Comparison of ENCODE assay signal across 9 cellular contexts in the genomic region with DNA sequence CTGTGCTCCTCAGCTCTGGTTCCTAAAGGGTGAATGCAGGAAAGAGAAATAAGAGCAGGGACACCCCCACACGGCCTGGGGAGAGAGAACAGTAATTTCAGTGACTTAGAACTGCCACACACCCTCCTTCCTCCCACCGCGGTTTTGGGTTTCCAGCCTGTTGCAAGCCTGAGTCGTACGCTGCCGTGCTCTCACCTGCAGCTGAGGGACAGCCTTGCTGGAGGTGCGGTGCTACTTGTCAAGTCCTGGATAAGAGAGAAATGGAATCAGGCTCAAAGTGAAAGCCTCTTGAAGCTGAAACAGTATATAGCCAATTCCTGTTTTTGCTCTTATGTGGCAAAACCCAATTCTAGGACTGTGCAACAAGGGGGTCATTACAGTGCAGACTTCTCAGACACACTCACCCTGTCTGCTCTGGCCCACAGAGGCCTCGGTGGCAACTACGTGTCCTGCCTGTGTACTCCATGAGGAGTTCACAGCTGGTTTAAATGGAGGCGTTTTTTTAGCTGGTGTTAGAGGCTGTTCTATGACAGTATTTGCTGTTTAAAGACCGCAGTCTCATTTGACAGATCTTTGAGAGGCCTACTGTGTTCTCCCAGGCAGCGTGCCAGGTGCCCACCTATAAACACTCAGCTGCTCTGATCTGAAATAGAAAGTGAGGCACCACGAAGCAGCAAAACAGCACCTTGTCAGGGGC. TPM values are rescaled to one million over a fixed set of nuclear protein-coding genes. Genes with fewer than 3 reads are reported as not detected.
DNase-seq lines count a peak whose midpoint lies in the region; ATAC-seq, FAIRE-seq and TF ChIP-seq lines count a peak whose summit lies in the region.
"Had no signal": no experiment of that assay in that cellular context is flagged by ENCODE, and none has a peak within 500 bp of the region (broad histone marks: within the 10 kb centered on the region; RNA-seq: fewer than 3 reads in every experiment).

No MANE protein-coding gene starts in this region.

- no peak for DNase-seq in GM12891 (ENCODE audit: insufficient read length, low spot score)
- DNase-seq in SKM-1 (lab: John Stamatoyannopoulos, UW; ENCODE audit: unreplicated experiment): peak; percentile 73
- peak; percentile 81 to 88 for DNase-seq in activated naive CD4-positive, alpha-beta T cell treated with anti-CD3 and anti-CD28 coated beads, Interleukin-2, amount 50 U/mL, for 72 hours (ENCODE audit: low spot score in 2 of 2)
- peak; percentile 10 to 22 for DNase-seq in memory B cell (ENCODE audit: low spot score in 2 of 2)
- peak; percentile 87 for DNase-seq in stimulated activated CD8-positive, alpha-beta memory T cell treated with anti-CD3 and anti-CD28 coated beads, Interleukin-4, amount 100 ng/mL, for 48 hours
- no peak for DNase-seq in HAP-1 (ENCODE audit: low spot score in 2 of 2)
- DNase-seq in Karpas-422: no peak

- H3K4me2 ChIP-seq in Karpas-422 (ENCODE audit: low read depth, low read length, poor library complexity, severe bottlenecking): no peak overlapping the region

- no peaks in the 10 kb centered on the region for H3K9me2 ChIP-seq in Karpas-422 (replicated peaks; ENCODE audit: insufficient read depth, low read length)

- peaks cover 4% of the 10 kb centered on the region; the same call in 1 of the 2 replicates for H3K36me3 ChIP-seq in HAP-1 (replicated peaks)
- H3K36me3 ChIP-seq in Karpas-422 (ENCODE audit: insufficient read depth, low read length): no peaks in the 10 kb centered on the region

- H3K27ac Mint-ChIP-seq in activated naive CD4-positive, alpha-beta T cell treated with anti-CD3 and anti-CD28 coated beads, Interleukin-2, amount 50 U/mL, for 72 hours: peak overlapping the region; percentile 76 to 78
- peak overlapping the region; percentile 51 for H3K27ac Mint-ChIP-seq in memory B cell

- H2AFZ ChIP-seq in Karpas-422 (ENCODE audit: low read length): no peak overlapping the region

- H3K79me2 ChIP-seq in Karpas-422 (ENCODE audit: low read length): peaks cover 22% of the 10 kb centered on the region; the same call in 1 of the 2 replicates

- no peak overlapping the region for H3K9ac ChIP-seq in Karpas-422 (ENCODE audit: low read length)

- no peaks in the 10 kb centered on the region for H3K9me3 ChIP-seq in HAP-1
- H3K9me3 ChIP-seq in Karpas-422 (ENCODE audit: low read length): no peaks in the 10 kb centered on the region

- no peaks in the 10 kb centered on the region for H3K4me1 ChIP-seq in HAP-1
- peaks cover 34% of the 10 kb centered on the region for H3K4me1 ChIP-seq in Karpas-422 (ENCODE audit: low read length)

- H3K4me3 Mint-ChIP-seq in memory B cell: no peak overlapping the region

- ATAC-seq in HG02763 (IDR thresholded peaks at IDR 0.05; ENCODE audit: unreplicated experiment) (peak; percentile 62), memory B cell (ENCODE audit: low read depth) (peak; percentile 84)
- peak; percentile 90 to 92 for ATAC-seq in activated naive CD4-positive, alpha-beta T cell treated with anti-CD3 and anti-CD28 coated beads, Interleukin-2, amount 50 U/mL, for 72 hours

- peaks cover 5 to 16% of the 10 kb centered on the region in 2 donors for H3K36me3 Mint-ChIP-seq in activated naive CD4-positive, alpha-beta T cell treated with anti-CD3 and anti-CD28 coated beads, Interleukin-2, amount 50 U/mL, for 72 hours
- H3K36me3 Mint-ChIP-seq in memory B cell: peaks cover 11% of the 10 kb centered on the region

- H3K4me3 ChIP-seq in HAP-1: no peak overlapping the region
- H3K4me3 ChIP-seq in Karpas-422 (ENCODE audit: low read length): no peak overlapping the region

- no peaks in the 10 kb centered on the region for H3K9me3 Mint-ChIP-seq in activated naive CD4-positive, alpha-beta T cell treated with anti-CD3 and anti-CD28 coated beads, Interleukin-2, amount 50 U/mL, for 72 hours
- H3K9me3 Mint-ChIP-seq in memory B cell: no peaks in the 10 kb centered on the region

- H3K27me3 ChIP-seq in HAP-1 (ENCODE audit: low read depth) (no peaks in the 10 kb centered on the region), Karpas-422 (ENCODE audit: low read length) (no peaks in the 10 kb centered on the region)

- TF ChIP-seq POLR2A in GM12891 (IDR thresholded peaks at IDR 0.05; ENCODE audit: low read depth, low read length): no peak

- H3K27ac ChIP-seq in Karpas-422 (ENCODE audit: low read length): no peak overlapping the region; the same call in 1 of the 2 replicates

- H4K20me1 ChIP-seq in Karpas-422 (ENCODE audit: insufficient read depth, low read depth, low read length): no peaks in the 10 kb centered on the region

- peaks cover 25% of the 10 kb centered on the region for H3K4me1 Mint-ChIP-seq in memory B cell

- H3K27me3 Mint-ChIP-seq in memory B cell: no peaks in the 10 kb centered on the region

- in situ Hi-C loops in HAP-1 (cut with MboI; ENCODE audit: low sequenced_read_pairs): no loop called here

- FAIRE-seq in GM12891 (lab: Jason Lieb, UNC): peak; percentile 95

TF ChIP-seq in GM12891, 5 proteins besides CTCF, POLR2A, EP300 and RAD21:
- TF ChIP-seq SPI1 (IDR thresholded peaks at IDR 0.05; ENCODE audit: low read depth, low read length) (peak; percentile 62), POU2F2 (IDR thresholded peaks at IDR 0.05; ENCODE audit: low read depth, low read length) (0 out of 2 replicates have a peak, but pooled peaks have one; percentile 42), TAF1 (IDR thresholded peaks at IDR 0.05; ENCODE audit: low read depth, low read length) (no peak)

RNA-seq across cellular contexts. Expression of gene TBC1D2B, which starts 42.9 kb away (rescaled TPM):
- polyA plus RNA-seq in GM12891 (2012; ENCODE audit: low read depth, missing spikeins): 19.7 TPM
- 10 to 100 TPM; 55.9 to 82.2 TPM for total RNA-seq in activated naive CD4-positive, alpha-beta T cell treated with anti-CD3 and anti-CD28 coated beads, Interleukin-2, amount 50 U/mL, for 72 hours
- total RNA-seq in Karpas-422 (2014; rRNA removed; shearing (Covaris generic); ENCODE audit: low replicate concordance): 20.1 and 38.9 TPM in 2 replicates

RNA-seq across cellular contexts. Expression of gene SH2D7, which starts 57.7 kb away (rescaled TPM):
- not detected for polyA plus RNA-seq in GM12891 (2012; ENCODE audit: low read depth, missing spikeins)
- total RNA-seq in activated naive CD4-positive, alpha-beta T cell treated with anti-CD3 and anti-CD28 coated beads, Interleukin-2, amount 50 U/mL, for 72 hours: not detected
- total RNA-seq in Karpas-422 (2014; rRNA removed; shearing (Covaris generic); ENCODE audit: low replicate concordance): not detected in 2 replicates
- total RNA-seq: kidney epithelial cell had no signal

Comparison
In these comparisons a context has a peak if more than half of its experiments do, and no peak if none do; other contexts are left out.
1. DNase-seq: peak in SKM-1 (single experiment), activated naive CD4-positive, alpha-beta T cell treated with anti-CD3 and anti-CD28 coated beads, Interleukin-2, amount 50 U/mL, for 72 hours (2 of 2), memory B cell (2 of 2) and stimulated activated CD8-positive, alpha-beta memory T cell treated with anti-CD3 and anti-CD28 coated beads, Interleukin-4, amount 100 ng/mL, for 48 hours (single experiment); none in GM12891 (single experiment), HAP-1 (0 of 2) and Karpas-422 (single experiment).
2. Peak in every context shown above with its lines, with median percentiles within 50 percentile points of each other: ATAC-seq.